Comparison of ENCODE assay signal across 1 cellular context in genomic region chr2:184654945-184655344, GRCh38.
TF ChIP-seq lines count a peak whose summit lies in the region.

No MANE protein-coding gene starts in this region.

TF ChIP-seq in WTC11, 78 proteins besides CTCF, POLR2A, EP300 and RAD21 (continued from another document):
- TF ChIP-seq, protein P1, sequence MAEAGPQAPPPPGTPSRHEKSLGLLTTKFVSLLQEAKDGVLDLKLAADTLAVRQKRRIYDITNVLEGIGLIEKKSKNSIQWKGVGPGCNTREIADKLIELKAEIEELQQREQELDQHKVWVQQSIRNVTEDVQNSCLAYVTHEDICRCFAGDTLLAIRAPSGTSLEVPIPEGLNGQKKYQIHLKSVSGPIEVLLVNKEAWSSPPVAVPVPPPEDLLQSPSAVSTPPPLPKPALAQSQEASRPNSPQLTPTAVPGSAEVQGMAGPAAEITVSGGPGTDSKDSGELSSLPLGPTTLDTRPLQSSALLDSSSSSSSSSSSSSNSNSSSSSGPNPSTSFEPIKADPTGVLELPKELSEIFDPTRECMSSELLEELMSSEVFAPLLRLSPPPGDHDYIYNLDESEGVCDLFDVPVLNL (CRISPR knock-in tag; IDR thresholded peaks at IDR 0.05; ENCODE audit: borderline replicate concordance, low read depth) = no peak
- TF ChIP-seq E2F1 (CRISPR knock-in tag; IDR thresholded peaks at IDR 0.05) (no peak), ETV6 (CRISPR knock-in tag; IDR thresholded peaks at IDR 0.05) (no peak), ZNF416 (CRISPR knock-in tag; IDR thresholded peaks at IDR 0.05) (no peak), NFE2L1 (CRISPR knock-in tag; IDR thresholded peaks at IDR 0.05) (no peak), JAZF1 (CRISPR knock-in tag; IDR thresholded peaks at IDR 0.05) (no peak)
